1 cellular context compared by ENCODE assay signal in genomic region chr1:52520149-52520548, GRCh38.
TF ChIP-seq lines count a peak whose summit lies in the region.

No MANE protein-coding gene starts in this region.

TF ChIP-seq in GM23338, 12 proteins besides CTCF, POLR2A, EP300 and RAD21 (continued from another document):
- TF ChIP-seq, protein P1, sequence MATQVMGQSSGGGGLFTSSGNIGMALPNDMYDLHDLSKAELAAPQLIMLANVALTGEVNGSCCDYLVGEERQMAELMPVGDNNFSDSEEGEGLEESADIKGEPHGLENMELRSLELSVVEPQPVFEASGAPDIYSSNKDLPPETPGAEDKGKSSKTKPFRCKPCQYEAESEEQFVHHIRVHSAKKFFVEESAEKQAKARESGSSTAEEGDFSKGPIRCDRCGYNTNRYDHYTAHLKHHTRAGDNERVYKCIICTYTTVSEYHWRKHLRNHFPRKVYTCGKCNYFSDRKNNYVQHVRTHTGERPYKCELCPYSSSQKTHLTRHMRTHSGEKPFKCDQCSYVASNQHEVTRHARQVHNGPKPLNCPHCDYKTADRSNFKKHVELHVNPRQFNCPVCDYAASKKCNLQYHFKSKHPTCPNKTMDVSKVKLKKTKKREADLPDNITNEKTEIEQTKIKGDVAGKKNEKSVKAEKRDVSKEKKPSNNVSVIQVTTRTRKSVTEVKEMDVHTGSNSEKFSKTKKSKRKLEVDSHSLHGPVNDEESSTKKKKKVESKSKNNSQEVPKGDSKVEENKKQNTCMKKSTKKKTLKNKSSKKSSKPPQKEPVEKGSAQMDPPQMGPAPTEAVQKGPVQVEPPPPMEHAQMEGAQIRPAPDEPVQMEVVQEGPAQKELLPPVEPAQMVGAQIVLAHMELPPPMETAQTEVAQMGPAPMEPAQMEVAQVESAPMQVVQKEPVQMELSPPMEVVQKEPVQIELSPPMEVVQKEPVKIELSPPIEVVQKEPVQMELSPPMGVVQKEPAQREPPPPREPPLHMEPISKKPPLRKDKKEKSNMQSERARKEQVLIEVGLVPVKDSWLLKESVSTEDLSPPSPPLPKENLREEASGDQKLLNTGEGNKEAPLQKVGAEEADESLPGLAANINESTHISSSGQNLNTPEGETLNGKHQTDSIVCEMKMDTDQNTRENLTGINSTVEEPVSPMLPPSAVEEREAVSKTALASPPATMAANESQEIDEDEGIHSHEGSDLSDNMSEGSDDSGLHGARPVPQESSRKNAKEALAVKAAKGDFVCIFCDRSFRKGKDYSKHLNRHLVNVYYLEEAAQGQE (IDR thresholded peaks at IDR 0.05; ENCODE audit: unreplicated experiment): no peak
- TF ChIP-seq, protein P2, sequence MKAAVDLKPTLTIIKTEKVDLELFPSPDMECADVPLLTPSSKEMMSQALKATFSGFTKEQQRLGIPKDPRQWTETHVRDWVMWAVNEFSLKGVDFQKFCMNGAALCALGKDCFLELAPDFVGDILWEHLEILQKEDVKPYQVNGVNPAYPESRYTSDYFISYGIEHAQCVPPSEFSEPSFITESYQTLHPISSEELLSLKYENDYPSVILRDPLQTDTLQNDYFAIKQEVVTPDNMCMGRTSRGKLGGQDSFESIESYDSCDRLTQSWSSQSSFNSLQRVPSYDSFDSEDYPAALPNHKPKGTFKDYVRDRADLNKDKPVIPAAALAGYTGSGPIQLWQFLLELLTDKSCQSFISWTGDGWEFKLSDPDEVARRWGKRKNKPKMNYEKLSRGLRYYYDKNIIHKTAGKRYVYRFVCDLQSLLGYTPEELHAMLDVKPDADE (IDR thresholded peaks at IDR 0.05): no peak
